Comparison of ENCODE assay signal across 9 cellular contexts in genomic region chr20:37290158-37290810, GRCh38. TPM values are rescaled to one million over a fixed set of nuclear protein-coding genes. Genes with fewer than 3 reads are reported as not detected.
A peak's percentile ranks its signal among the peaks of the same experiment; 100 is the strongest.
DNase-seq lines count a peak whose midpoint lies in the region; ATAC-seq and TF ChIP-seq lines count a peak whose summit lies in the region.
"Had no signal": no experiment of that assay in that cellular context is flagged by ENCODE, and none has a peak within 500 bp of the region (broad histone marks: within the 10 kb centered on the region; RNA-seq: fewer than 3 reads in every experiment).

No MANE protein-coding gene starts in this region.

- DNase-seq in cardiac muscle cell (ENCODE audit: low read depth in 1 of 2, low spot score in 1 of 2) (no peak), Right ventricle myocardium inferior (ENCODE audit: missing footprints) (no peak), cardiac fibroblast (ENCODE audit: low read depth in 2 of 2) (no peak), mesothelial cell of epicardium (ENCODE audit: low spot score in 2 of 2, unreplicated experiment in 2 of 2) (no peak), vagina (ENCODE audit: extremely low spot score in 2 of 2) (no peak), NCI-H2029 (lab: John Stamatoyannopoulos, UW) (no peak), COLO668 (lab: John Stamatoyannopoulos, UW; ENCODE audit: unreplicated experiment) (no peak)
- no peak for DNase-seq in activated CD4-positive, alpha-beta T cell treated with anti-CD3 and anti-CD28 coated beads, Interleukin-2, amount 50 U/mL, for 1 hour

- H3K27me3 ChIP-seq in cardiac muscle cell = no peaks in the 10 kb centered on the region
- H3K27me3 ChIP-seq in vagina = no peaks in the 10 kb centered on the region

- no peaks in the 10 kb centered on the region for H3K27me3 Mint-ChIP-seq in mesothelial cell of epicardium (ENCODE audit: low read depth)

- H3K27ac ChIP-seq in cardiac muscle cell = peak overlapping the region; percentile 97
- H3K27ac ChIP-seq in vagina = peak overlapping the region; percentile 96

- H3K4me1 Mint-ChIP-seq in mesothelial cell of epicardium = peaks cover 8% of the 10 kb centered on the region

- peak overlapping the region; percentile 75 for H3K4me3 ChIP-seq in cardiac muscle cell
- H3K4me3 ChIP-seq in cardiac fibroblast (replicated peaks in 1 of 2; ENCODE audit: low read depth in 2 of 2, low read length in 2 of 2) = peak overlapping the region; percentile 76 to 93
- H3K4me3 ChIP-seq in vagina = peak overlapping the region; percentile 86 to 98

- peaks cover 10% of the 10 kb centered on the region for H3K9me3 Mint-ChIP-seq in mesothelial cell of epicardium

- H3K4me3 Mint-ChIP-seq in mesothelial cell of epicardium = peak overlapping the region; percentile 81

- intact Hi-C loops in Right ventricle myocardium inferior (cut with DNase I) = no loop called here
- intact Hi-C loops in vagina (cut with DNase I) = no loop called here

- no peak for TF ChIP-seq CTCF in cardiac muscle cell (IDR thresholded peaks at IDR 0.05; ENCODE audit: low read depth, low read length)
- TF ChIP-seq CTCF in cardiac fibroblast (IDR thresholded peaks at IDR 0.05; ENCODE audit: low read depth, low read length) = no peak
- no peak for TF ChIP-seq CTCF in mesothelial cell of epicardium (IDR thresholded peaks at IDR 0.05; ENCODE audit: unreplicated experiment)
- TF ChIP-seq CTCF in vagina (IDR thresholded peaks at IDR 0.05) = no peak

- TF ChIP-seq POLR2A in vagina (IDR thresholded peaks at IDR 0.05) = no peak

- peak overlapping the region; percentile 99 for H3K27ac Mint-ChIP-seq in mesothelial cell of epicardium

- H3K36me3 Mint-ChIP-seq in mesothelial cell of epicardium = peaks cover 27% of the 10 kb centered on the region

- H3K4me1 ChIP-seq in cardiac muscle cell (ENCODE audit: low read depth) (peaks cover 11% of the 10 kb centered on the region), vagina (peaks cover 45% of the 10 kb centered on the region)

- H3K9me3 ChIP-seq in cardiac muscle cell (ENCODE audit: low read depth) = no peaks in the 10 kb centered on the region
- H3K9me3 ChIP-seq in vagina = no peaks in the 10 kb centered on the region

- H3K36me3 ChIP-seq in cardiac muscle cell = no peaks in the 10 kb centered on the region
- no peaks in the 10 kb centered on the region for H3K36me3 ChIP-seq in vagina

- no peak for ATAC-seq in Right ventricle myocardium inferior

RNA-seq across cellular contexts. Expression of gene MANBAL, which starts 0.8 kb away (rescaled TPM):
- 27.7 and 34.7 TPM in 2 replicates for total RNA-seq in cardiac muscle cell
- polyA plus RNA-seq in cardiac muscle cell = 111 and 115 TPM in 2 replicates
- total RNA-seq in Right ventricle myocardium inferior = 20.7 TPM
- total RNA-seq in mesothelial cell of epicardium = 40.3 to 44.2 TPM (median 43.0 TPM) in 3 replicates
- 54.3 TPM for total RNA-seq in vagina

RNA-seq across cellular contexts. Expression of gene GHRH, which starts 28.7 kb away (rescaled TPM):
- 0.63 and 1.1 TPM in 2 replicates for total RNA-seq in cardiac muscle cell
- 0.34 TPM in 1 of 2 replicates, not detected in the other for polyA plus RNA-seq in cardiac muscle cell
- not detected for total RNA-seq in Right ventricle myocardium inferior
- total RNA-seq in mesothelial cell of epicardium = not detected in 3 replicates
- total RNA-seq in vagina = not detected
- total RNA-seq: M059J had no signal

RNA-seq across cellular contexts. Expression of gene SRC, which starts 55.7 kb away (rescaled TPM):
- 26.5 and 34.3 TPM in 2 replicates for total RNA-seq in cardiac muscle cell
- polyA plus RNA-seq in cardiac muscle cell = 26.2 and 34.7 TPM in 2 replicates
- total RNA-seq in Right ventricle myocardium inferior = 6.0 TPM
- total RNA-seq in mesothelial cell of epicardium = 81.2 to 85.2 TPM (median 81.3 TPM) in 3 replicates
- 48.6 TPM for total RNA-seq in vagina
